23 cellular contexts compared by ENCODE assay signal in genomic region chr14:104954746-104955395, GRCh38. TPM values are rescaled to one million over a fixed set of nuclear protein-coding genes. Genes with fewer than 3 reads are reported as not detected.
"Had no signal": no experiment of that assay in that cellular context is flagged by ENCODE, and none has a peak within 500 bp of the region (broad histone marks: within the 10 kb centered on the region; RNA-seq: fewer than 3 reads in every experiment).

No MANE protein-coding gene starts in this region.

- FAIRE-seq: endothelial cell of umbilical vein, islet of Langerhans, small intestine had no signal

- H3K9me3 Mint-ChIP-seq: endodermal cell, memory B cell, naive B cell, type B pancreatic cell had no signal

- H3K4me3 ChIP-seq: coronary artery, heart left ventricle, left ventricle myocardium inferior, lower lobe of right lung, suprapubic skin, thyroid gland, uterus had no signal

- H3K27me3 ChIP-seq: suprapubic skin, thyroid gland, uterus had no signal

- H3K27ac Mint-ChIP-seq: endodermal cell, memory B cell, nephron, type B pancreatic cell had no signal

- H3K4me1 ChIP-seq: heart left ventricle, left ventricle myocardium inferior, lower lobe of right lung, uterus had no signal

- H3K4me1 Mint-ChIP-seq: endodermal cell, naive B cell, nephron had no signal

- H3K4me3 Mint-ChIP-seq: endodermal cell, memory B cell, naive B cell, nephron, type B pancreatic cell had no signal

- H3K27ac ChIP-seq: coronary artery, heart left ventricle, left ventricle myocardium inferior, lower lobe of right lung, suprapubic skin, thyroid gland, uterus had no signal

- H3K9me3 ChIP-seq: heart left ventricle, left ventricle myocardium inferior, lower lobe of right lung, suprapubic skin, thyroid gland, uterus had no signal

- DNase-seq: effector CD4-positive, alpha-beta T cell; endodermal cell; erythroblast; foreskin melanocyte; hippocampal formation; midbrain; naive B cell; small intestine; stimulated activated CD4-positive, alpha-beta T cell treated with anti-CD3 and anti-CD28 coated beads, Interleukin-2, amount 100 ng/mL, for 48 hours; stimulated activated naive CD8-positive, alpha-beta T cell treated with anti-CD3 and anti-CD28 coated beads, Interleukin-15, Interleukin-2, amounts not matched to agents 100 U/mL and 50 U/mL, for 24 hours; thyroid gland; uterus had no signal

- H3K36me3 ChIP-seq: heart left ventricle, left ventricle myocardium inferior, lower lobe of right lung, thyroid gland, uterus had no signal

- H3K36me3 Mint-ChIP-seq: naive B cell, type B pancreatic cell had no signal

RNA-seq across cellular contexts. Expression of gene PLD4, which starts 30.2 kb away (rescaled TPM):
- total RNA-seq: dermis microvascular lymphatic vessel endothelial cell, endodermal cell had no signal
